In genomic region chr20:38412877-38413577, GRCh38 we compare ENCODE assay signal across 25 cellular contexts. TPM values are rescaled to one million over a fixed set of nuclear protein-coding genes. Genes with fewer than 3 reads are reported as not detected.
DNase-seq lines count a peak whose midpoint lies in the region; FAIRE-seq and TF ChIP-seq lines count a peak whose summit lies in the region.
"Had no signal": no experiment of that assay in that cellular context is flagged by ENCODE, and none has a peak within 500 bp of the region (broad histone marks: within the 10 kb centered on the region; RNA-seq: fewer than 3 reads in every experiment).

No MANE protein-coding gene starts in this region.

- H3K4me1 Mint-ChIP-seq in astrocyte (ENCODE audit: low read depth, unreplicated experiment) (no peaks in the 10 kb centered on the region), glutamatergic neuron (ENCODE audit: low read depth, unreplicated experiment) (peaks cover 4% of the 10 kb centered on the region), immature natural killer cell (no peaks in the 10 kb centered on the region)
- H3K4me1 Mint-ChIP-seq: activated CD4-positive, alpha-beta T cell treated with anti-CD3 and anti-CD28 coated beads, Interleukin-2, amount 10 ng/mL, durations not matched to agents 7 days and 5 days; activated naive CD4-positive, alpha-beta T cell treated with anti-CD3 and anti-CD28 coated beads, Interleukin-2, amount 50 U/mL, for 24 hours; naive B cell; stimulated activated naive CD8-positive, alpha-beta T cell treated with anti-CD3 and anti-CD28 coated beads, Interleukin-15, amount 100 ng/mL, for 72 hours had no signal

- no peaks in the 10 kb centered on the region for H3K4me1 ChIP-seq in astrocyte (ENCODE audit: insufficient read depth, low read length)
- H3K4me1 ChIP-seq in left ventricle myocardium inferior = peaks cover under 1% of the 10 kb centered on the region
- H3K4me1 ChIP-seq: colonic mucosa, transverse colon had no signal

- no peak overlapping the region for H3K27ac ChIP-seq in astrocyte (ENCODE audit: low read depth, low read length)
- H3K27ac ChIP-seq in left ventricle myocardium inferior (replicated peaks) = no peak overlapping the region
- H3K27ac ChIP-seq: C4-2B, colonic mucosa, gastrocnemius medialis, skin epidermis, transverse colon had no signal

- H3K4me3 ChIP-seq in astrocyte (ENCODE audit: insufficient read depth, low read depth, low read length) (no peak overlapping the region), left ventricle myocardium inferior (no peak overlapping the region)
- H3K4me3 ChIP-seq: colonic mucosa, gastrocnemius medialis, skin epidermis, transverse colon had no signal

- H3K36me3 Mint-ChIP-seq in astrocyte (ENCODE audit: low read depth, unreplicated experiment) = peaks cover 38% of the 10 kb centered on the region
- H3K36me3 Mint-ChIP-seq in glutamatergic neuron (ENCODE audit: unreplicated experiment) = no peaks in the 10 kb centered on the region
- peaks cover 30 to 48% (median 37%) of the 10 kb centered on the region in 3 donors for H3K36me3 Mint-ChIP-seq in immature natural killer cell

- no peaks in the 10 kb centered on the region for H3K9me3 ChIP-seq in astrocyte (ENCODE audit: insufficient read depth, low read depth, low read length)
- H3K9me3 ChIP-seq in left ventricle myocardium inferior (replicated peaks) = no peaks in the 10 kb centered on the region
- H3K9me3 ChIP-seq: Caco-2, colonic mucosa, gastrocnemius medialis, transverse colon had no signal

- H3K9ac ChIP-seq in astrocyte (ENCODE audit: low read length) = no peak overlapping the region

- no peaks in the 10 kb centered on the region for H3K79me2 ChIP-seq in astrocyte (ENCODE audit: insufficient read depth, low read length)

- H3K4me3 Mint-ChIP-seq in astrocyte (ENCODE audit: unreplicated experiment) = no peak overlapping the region
- H3K4me3 Mint-ChIP-seq in glutamatergic neuron (ENCODE audit: unreplicated experiment) = no peak overlapping the region
- H3K4me3 Mint-ChIP-seq in immature natural killer cell = no peak overlapping the region
- H3K4me3 Mint-ChIP-seq: activated CD4-positive, alpha-beta T cell treated with anti-CD3 and anti-CD28 coated beads, Interleukin-2, amount 10 ng/mL, durations not matched to agents 7 days and 5 days; activated naive CD4-positive, alpha-beta T cell treated with anti-CD3 and anti-CD28 coated beads, Interleukin-2, amount 50 U/mL, for 24 hours; effector memory CD8-positive, alpha-beta T cell; naive B cell; stimulated activated naive CD8-positive, alpha-beta T cell treated with anti-CD3 and anti-CD28 coated beads, Interleukin-15, amount 100 ng/mL, for 72 hours had no signal

- peaks cover 14% of the 10 kb centered on the region for H3K36me3 ChIP-seq in astrocyte (ENCODE audit: insufficient read depth, low read length)
- H3K36me3 ChIP-seq in left ventricle myocardium inferior = peaks cover 7% of the 10 kb centered on the region
- H3K36me3 ChIP-seq: colonic mucosa, transverse colon had no signal

- no peak overlapping the region for H3K4me2 ChIP-seq in astrocyte (ENCODE audit: low read length)

- DNase-seq in EH (ENCODE audit: low read depth) (peak; percentile 18), astrocyte (ENCODE audit: low read depth) (peak; percentile 16), glutamatergic neuron (no peak), superior temporal gyrus (ENCODE audit: extremely low spot score) (peak; percentile 62), immature natural killer cell (no peak), left ventricle myocardium inferior (no peak)
- no peak for DNase-seq in activated CD4-positive, alpha-beta T cell treated with anti-CD3 and anti-CD28 coated beads, Interleukin-2, amount 50 U/mL, for 48 hours
- DNase-seq: activated CD4-positive, alpha-beta T cell treated with anti-CD3 and anti-CD28 coated beads, Interleukin-2, amount 10 ng/mL, durations not matched to agents 7 days and 5 days; colonic mucosa; DMS79; effector memory CD8-positive, alpha-beta T cell; gastrocnemius medialis; GOT3; IMR-90; left ventricle myocardium superior; naive B cell; OCI-M1; stimulated activated naive CD8-positive, alpha-beta T cell treated with anti-CD3 and anti-CD28 coated beads, Interleukin-15, amount 100 ng/mL, for 72 hours; T1000; transverse colon had no signal

- H4K20me1 ChIP-seq in astrocyte (ENCODE audit: insufficient read depth, low read length) = no peaks in the 10 kb centered on the region

- FAIRE-seq in astrocyte (lab: Jason Lieb, UNC) = no peak
- FAIRE-seq: bronchial epithelial cell had no signal

- no peaks in the 10 kb centered on the region for H3K9me3 Mint-ChIP-seq in astrocyte (ENCODE audit: unreplicated experiment)
- H3K9me3 Mint-ChIP-seq in glutamatergic neuron (ENCODE audit: unreplicated experiment) = peaks cover 2% of the 10 kb centered on the region
- no peaks in the 10 kb centered on the region for H3K9me3 Mint-ChIP-seq in immature natural killer cell
- H3K9me3 Mint-ChIP-seq: activated CD4-positive, alpha-beta T cell treated with anti-CD3 and anti-CD28 coated beads, Interleukin-2, amount 10 ng/mL, durations not matched to agents 7 days and 5 days; activated naive CD4-positive, alpha-beta T cell treated with anti-CD3 and anti-CD28 coated beads, Interleukin-2, amount 50 U/mL, for 24 hours; effector memory CD8-positive, alpha-beta T cell; stimulated activated naive CD8-positive, alpha-beta T cell treated with anti-CD3 and anti-CD28 coated beads, Interleukin-15, amount 100 ng/mL, for 72 hours had no signal

- H2AFZ ChIP-seq in astrocyte (ENCODE audit: low read depth, low read length) = no peak overlapping the region

- no peaks in the 10 kb centered on the region for H3K27me3 ChIP-seq in astrocyte (ENCODE audit: insufficient read depth, low read length)
- no peaks in the 10 kb centered on the region for H3K27me3 ChIP-seq in left ventricle myocardium inferior (ENCODE audit: low read depth)
- H3K27me3 ChIP-seq: colonic mucosa, gastrocnemius medialis, transverse colon had no signal

- TF ChIP-seq CTCF in astrocyte (IDR thresholded peaks at IDR 0.05; ENCODE audit: insufficient read depth, low read depth, low read length) (no peak), glutamatergic neuron (IDR thresholded peaks at IDR 0.05; ENCODE audit: partially characterized antibody, unreplicated experiment) (no peak), left ventricle myocardium inferior (IDR thresholded peaks at IDR 0.05; ENCODE audit: borderline replicate concordance) (no peak)

- no peak overlapping the region for H3K27ac Mint-ChIP-seq in astrocyte (ENCODE audit: unreplicated experiment)
- H3K27ac Mint-ChIP-seq in glutamatergic neuron (ENCODE audit: unreplicated experiment) = peak overlapping the region; percentile 3
- H3K27ac Mint-ChIP-seq in immature natural killer cell = no peak overlapping the region
- H3K27ac Mint-ChIP-seq: activated CD4-positive, alpha-beta T cell treated with anti-CD3 and anti-CD28 coated beads, Interleukin-2, amount 10 ng/mL, durations not matched to agents 7 days and 5 days; activated naive CD4-positive, alpha-beta T cell treated with anti-CD3 and anti-CD28 coated beads, Interleukin-2, amount 50 U/mL, for 24 hours; effector memory CD8-positive, alpha-beta T cell; stimulated activated naive CD8-positive, alpha-beta T cell treated with anti-CD3 and anti-CD28 coated beads, Interleukin-15, amount 100 ng/mL, for 72 hours had no signal

- H3K27me3 Mint-ChIP-seq in astrocyte (ENCODE audit: low read depth, unreplicated experiment) = no peaks in the 10 kb centered on the region
- no peaks in the 10 kb centered on the region for H3K27me3 Mint-ChIP-seq in glutamatergic neuron (ENCODE audit: unreplicated experiment)
- H3K27me3 Mint-ChIP-seq in immature natural killer cell (ENCODE audit: low read depth in 3 of 3) = peaks cover 0 to 2% (median 0%) of the 10 kb centered on the region in 3 donors
- H3K27me3 Mint-ChIP-seq: activated CD4-positive, alpha-beta T cell treated with anti-CD3 and anti-CD28 coated beads, Interleukin-2, amount 10 ng/mL, durations not matched to agents 7 days and 5 days; activated naive CD4-positive, alpha-beta T cell treated with anti-CD3 and anti-CD28 coated beads, Interleukin-2, amount 50 U/mL, for 24 hours; effector memory CD8-positive, alpha-beta T cell; naive B cell; stimulated activated naive CD8-positive, alpha-beta T cell treated with anti-CD3 and anti-CD28 coated beads, Interleukin-15, amount 100 ng/mL, for 72 hours had no signal

- intact Hi-C loops in left ventricle myocardium inferior (cut with micrococcal nuclease) = no loop called here

RNA-seq across cellular contexts. Expression of gene SNHG17, which starts 22.1 kb away (rescaled TPM):
- total RNA-seq in astrocyte (34.2 and 39.3 TPM in 2 replicates), glutamatergic neuron (ENCODE audit: unreplicated experiment) (33.0 TPM), left ventricle myocardium inferior (5.1 TPM)
- 10 to 100 TPM; 42.8 to 86.0 (median 44.9) TPM for polyA plus RNA-seq in immature natural killer cell

RNA-seq across cellular contexts. Expression of gene RALGAPB, which starts 59.6 kb away (rescaled TPM):
- total RNA-seq in astrocyte (39.0 and 40.2 TPM in 2 replicates), glutamatergic neuron (ENCODE audit: unreplicated experiment) (54.6 TPM), left ventricle myocardium inferior (21.4 TPM)
- polyA plus RNA-seq in immature natural killer cell = 10 to 100 TPM in 2 of 3 donors, 1 to 10 TPM in 1; 7.5 to 16.7 (median 14.7) TPM

Comparison
In these comparisons a context has a peak if more than half of its experiments do, and no peak if none do; other contexts are left out.
1. DNase-seq: peak in EH (single experiment), astrocyte (single experiment) and superior temporal gyrus (single experiment); none in glutamatergic neuron (single experiment), immature natural killer cell (0 of 3), left ventricle myocardium inferior (single experiment) and activated CD4-positive, alpha-beta T cell treated with anti-CD3 and anti-CD28 coated beads, Interleukin-2, amount 50 U/mL, for 48 hours (0 of 2).